Comparison of ENCODE assay signal across 15 cellular contexts in the genomic region with DNA sequence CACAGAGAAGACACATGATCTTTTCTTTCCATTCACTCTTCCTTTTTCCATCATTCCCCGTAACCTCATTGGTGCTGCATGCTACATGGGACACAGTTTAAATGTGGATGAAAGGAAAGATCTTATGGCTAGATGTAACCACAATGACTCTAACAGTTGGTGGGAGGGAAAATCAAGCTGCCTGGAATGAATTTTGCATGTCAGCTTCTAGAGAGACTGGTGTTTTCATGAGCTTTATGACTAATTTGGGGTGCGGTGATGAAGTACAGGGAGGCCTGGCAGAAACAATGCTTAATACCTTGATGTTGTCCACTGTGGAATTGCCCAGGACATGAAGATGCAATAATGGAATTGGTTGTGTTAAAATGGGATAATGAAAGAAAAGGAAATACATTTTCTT. TPM values are rescaled to one million over a fixed set of nuclear protein-coding genes. Genes with fewer than 3 reads are reported as not detected.
A peak's percentile ranks its signal among the peaks of the same experiment; 100 is the strongest.
DNase-seq lines count a peak whose midpoint lies in the region; ATAC-seq and TF ChIP-seq lines count a peak whose summit lies in the region.
"Had no signal": no experiment of that assay in that cellular context is flagged by ENCODE, and none has a peak within 500 bp of the region (broad histone marks: within the 10 kb centered on the region; RNA-seq: fewer than 3 reads in every experiment).

No MANE protein-coding gene starts in this region.

- no peak for TF ChIP-seq POLR2A in ovary (IDR thresholded peaks at IDR 0.05)

- H3K27ac ChIP-seq in ovary, result no peak overlapping the region
- H3K27ac ChIP-seq: prostate gland, SK-N-MC had no signal

- H3K9me3 Mint-ChIP-seq in activated T-helper 17 cell treated with anti-CD3 and anti-CD28 coated beads, Interleukin-2, amount 50 U/mL, for 72 hours, result no peaks in the 10 kb centered on the region

- no peak for TF ChIP-seq EP300 in ovary (IDR thresholded peaks at IDR 0.05)

- H3K4me3 Mint-ChIP-seq in activated T-helper 17 cell treated with anti-CD3 and anti-CD28 coated beads, Interleukin-2, amount 50 U/mL, for 72 hours, result no peak overlapping the region
- H3K4me3 Mint-ChIP-seq: activated CD4-positive, alpha-beta T cell treated with anti-CD3 and anti-CD28 coated beads for 36 hours had no signal

- ATAC-seq in HG03354 (IDR thresholded peaks at IDR 0.05; ENCODE audit: poor library complexity, severe bottlenecking, unreplicated experiment) (peak; percentile 44), GM19324 (IDR thresholded peaks at IDR 0.05; ENCODE audit: low FRiP score, unreplicated experiment) (no peak)
- ATAC-seq in activated T-helper 17 cell treated with anti-CD3 and anti-CD28 coated beads, Interleukin-2, amount 50 U/mL, for 72 hours (replicated peaks), result peak; percentile 38

- no peak overlapping the region for H3K27ac Mint-ChIP-seq in activated T-helper 17 cell treated with anti-CD3 and anti-CD28 coated beads, Interleukin-2, amount 50 U/mL, for 72 hours
- H3K27ac Mint-ChIP-seq: activated CD4-positive, alpha-beta T cell treated with anti-CD3 and anti-CD28 coated beads for 36 hours had no signal

- no peaks in the 10 kb centered on the region for H3K4me1 ChIP-seq in ovary (ENCODE audit: insufficient read depth)
- H3K4me1 ChIP-seq: prostate gland had no signal

- no peaks in the 10 kb centered on the region for H3K36me3 ChIP-seq in ovary
- H3K36me3 ChIP-seq: prostate gland had no signal

- no peak for TF ChIP-seq CTCF in AG10803 (conservative IDR thresholded peaks at IDR 0.05; ENCODE audit: low read length)
- TF ChIP-seq CTCF in ovary (IDR thresholded peaks at IDR 0.05), result no peak

- peak; percentile 62 for DNase-seq in AG10803 (ENCODE audit: low read depth)
- DNase-seq in glomerular visceral epithelial cell (ENCODE audit: extremely low spot score), result peak; percentile 73
- no peak for DNase-seq in AML-193 (lab: John Stamatoyannopoulos, UW)
- no peak for DNase-seq in ovary
- no peak for DNase-seq in NCI-H146 treated with DMSO at 0.1 percent for 48 hours (lab: John Stamatoyannopoulos, UW; ENCODE audit: unreplicated experiment)
- DNase-seq: activated effector memory CD4-positive, alpha-beta T cell treated with Interleukin-2 at 50 U/mL for 16 hours; erythroblast; Kasumi-1; NCI-H2081 treated with DMSO at 0.1 percent for 48 hours had no signal

- H3K4me3 ChIP-seq in AG10803 (ENCODE audit: low read length) (no peak overlapping the region), ovary (no peak overlapping the region)
- H3K4me3 ChIP-seq: prostate gland, SK-N-MC had no signal

- 93 to 95% (median 95%) methylated on average over 2 of the region's 2 CpGs for WGBS in ovary, 3 donors

- no peaks in the 10 kb centered on the region for H3K36me3 Mint-ChIP-seq in activated T-helper 17 cell treated with anti-CD3 and anti-CD28 coated beads, Interleukin-2, amount 50 U/mL, for 72 hours (ENCODE audit: low read depth)

- H3K9me3 ChIP-seq in ovary, result no peaks in the 10 kb centered on the region
- H3K9me3 ChIP-seq: prostate gland had no signal

- intact Hi-C loops in ovary (cut with DNase I), result no loop called here

- H3K27me3 ChIP-seq in ovary, result no peaks in the 10 kb centered on the region

- H3K4me1 Mint-ChIP-seq in activated T-helper 17 cell treated with anti-CD3 and anti-CD28 coated beads, Interleukin-2, amount 50 U/mL, for 72 hours, result no peaks in the 10 kb centered on the region

- peaks cover 6% of the 10 kb centered on the region for H3K27me3 Mint-ChIP-seq in activated T-helper 17 cell treated with anti-CD3 and anti-CD28 coated beads, Interleukin-2, amount 50 U/mL, for 72 hours

RNA-seq across cellular contexts. Expression of a gene that starts 55.9 kb away (rescaled TPM):
- total RNA-seq in activated T-helper 17 cell treated with anti-CD3 and anti-CD28 coated beads, Interleukin-2, amount 50 U/mL, for 72 hours, result under 1 TPM; 0.34 to 0.80 TPM
- 10 to 100 TPM; 13.9 to 35.8 (median 16.3) TPM for total RNA-seq in ovary
- 10 to 100 TPM; 10.8 to 31.8 TPM for polyA plus RNA-seq in ovary

Comparison
In these comparisons a context has a peak if more than half of its experiments do, and no peak if none do; other contexts are left out.
1. DNase-seq: peak in AG10803 (single experiment) and glomerular visceral epithelial cell (single experiment); none in AML-193 (0 of 2), ovary (0 of 5) and NCI-H146 treated with DMSO at 0.1 percent for 48 hours (single experiment).
2. RNA of a gene that starts 55.9 kb away (total RNA-seq): 13.9 to 35.8 TPM in ovary; 0.34 to 0.80 TPM in activated T-helper 17 cell treated with anti-CD3 and anti-CD28 coated beads, Interleukin-2, amount 50 U/mL, for 72 hours; every median in the first group is over 4 times any median in the second.